In genomic region chr5:7269591-7270274, GRCh38 we compare ENCODE assay signal across 30 cellular contexts.
"Had no signal": no experiment of that assay in that cellular context is flagged by ENCODE, and none has a peak within 500 bp of the region (broad histone marks: within the 10 kb centered on the region; RNA-seq: fewer than 3 reads in every experiment).

No MANE protein-coding gene starts in this region.

- H3K4me1 ChIP-seq: ascending aorta, body of pancreas, Peyer's patch, SJCRH30 had no signal

- H3K4me3 ChIP-seq: ascending aorta, body of pancreas, Peyer's patch, SJCRH30 had no signal

- H3K9me2 ChIP-seq: SK-N-SH had no signal

- H3K27ac ChIP-seq: ascending aorta, body of pancreas, KMS-11, Peyer's patch, RWPE1, SJCRH30, WERI-Rb-1 had no signal

- H3K9ac ChIP-seq: KMS-11, SK-N-SH had no signal

- H3K4me2 ChIP-seq: KMS-11, SK-N-SH had no signal

- H3K9me3 Mint-ChIP-seq: activated naive CD8-positive, alpha-beta T cell treated with anti-CD3 and anti-CD28 coated beads, Interleukin-2, amount 50 U/mL, for 24 hours had no signal

- DNase-seq: activated CD4-positive, alpha-beta T cell treated with anti-CD3 and anti-CD28 coated beads for 4 hours; activated CD4-positive, alpha-beta T cell treated with anti-CD3 and anti-CD28 coated beads, Interleukin-2, amount 50 U/mL, for 4 hours; activated CD8-positive, alpha-beta memory T cell treated with anti-CD3 and anti-CD28 coated beads, Interleukin-2, amount 50 U/mL, for 48 hours; activated CD8-positive, alpha-beta T cell treated with anti-CD3 and anti-CD28 coated beads, Interleukin-2, amount 10 ng/mL, durations not matched to agents 7 days and 5 days; activated naive CD8-positive, alpha-beta T cell treated with anti-CD3 and anti-CD28 coated beads, Interleukin-2, amount 50 U/mL, for 24 hours; activated T-cell treated with anti-CD3 and anti-CD28 coated beads, Interleukin-2, amount 50 U/mL, for 1 hour; amniotic stem cell; body of pancreas; central memory CD4-positive, alpha-beta T cell; NCI-H1092; NCI-H1417 treated with DMSO at 0.1 percent for 48 hours; NCI-H1694; NCI-H2029; NCI-H2107; NCI-H2171 treated with DMSO at 0.1 percent for 48 hours; NCI-H345; NCI-H510A; NCI-H526 treated with DMSO at 0.1 percent for 48 hours; NCI-H82; Peyer's patch; Right ventricle myocardium superior; SJCRH30; SK-N-SH; T-helper 1 cell; WERI-Rb-1 had no signal

- H3K4me1 Mint-ChIP-seq: activated naive CD8-positive, alpha-beta T cell treated with anti-CD3 and anti-CD28 coated beads, Interleukin-2, amount 50 U/mL, for 24 hours had no signal

- H3K27me3 ChIP-seq: ascending aorta, body of pancreas, Peyer's patch, SJCRH30 had no signal

- H3K36me3 Mint-ChIP-seq: activated naive CD4-positive, alpha-beta T cell treated with anti-CD3 and anti-CD28 coated beads, Interleukin-2, amount 50 U/mL, for 72 hours had no signal

- ATAC-seq: activated CD4-positive, CD25-positive, alpha-beta regulatory T cell treated with anti-CD3 and anti-CD28 coated beads, Interleukin-2, amount 50 U/mL, for 24 hours; activated CD8-positive, alpha-beta T cell treated with anti-CD3 and anti-CD28 coated beads, Interleukin-2, amount 10 ng/mL, durations not matched to agents 7 days and 5 days; activated naive CD4-positive, alpha-beta T cell treated with anti-CD3 and anti-CD28 coated beads, Interleukin-2, amount 50 U/mL, for 72 hours; activated naive CD8-positive, alpha-beta T cell treated with anti-CD3 and anti-CD28 coated beads, Interleukin-2, amount 50 U/mL, for 24 hours; body of pancreas had no signal

- H3K36me3 ChIP-seq: ascending aorta, Peyer's patch, SJCRH30, WERI-Rb-1 had no signal

- H3K27me3 Mint-ChIP-seq: activated naive CD8-positive, alpha-beta T cell treated with anti-CD3 and anti-CD28 coated beads, Interleukin-2, amount 50 U/mL, for 24 hours had no signal

- H3K9me3 ChIP-seq: ascending aorta, body of pancreas, Peyer's patch, SJCRH30, SK-N-SH had no signal

- H3K4me3 Mint-ChIP-seq: activated CD8-positive, alpha-beta T cell treated with anti-CD3 and anti-CD28 coated beads, Interleukin-2, amount 10 ng/mL, durations not matched to agents 7 days and 5 days; activated naive CD8-positive, alpha-beta T cell treated with anti-CD3 and anti-CD28 coated beads, Interleukin-2, amount 50 U/mL, for 24 hours had no signal

- H3K27ac Mint-ChIP-seq: activated CD8-positive, alpha-beta T cell treated with anti-CD3 and anti-CD28 coated beads, Interleukin-2, amount 10 ng/mL, durations not matched to agents 7 days and 5 days; activated naive CD4-positive, alpha-beta T cell treated with anti-CD3 and anti-CD28 coated beads, Interleukin-2, amount 50 U/mL, for 72 hours; activated naive CD8-positive, alpha-beta T cell treated with anti-CD3 and anti-CD28 coated beads, Interleukin-2, amount 50 U/mL, for 24 hours had no signal
